ENCODE assay signal across 22 cellular contexts in genomic region chr10:99895867-99896266, GRCh38.
DNase-seq lines count a peak whose midpoint lies in the region; ATAC-seq and TF ChIP-seq lines count a peak whose summit lies in the region.
"Had no signal": no experiment of that assay in that cellular context is flagged by ENCODE, and none has a peak within 500 bp of the region (broad histone marks: within the 10 kb centered on the region; RNA-seq: fewer than 3 reads in every experiment).

No MANE protein-coding gene starts in this region.

- H3K9me3 Mint-ChIP-seq in HFFc6: no peaks in the 10 kb centered on the region
- no peaks in the 10 kb centered on the region for H3K9me3 Mint-ChIP-seq in natural killer cell
- H3K9me3 Mint-ChIP-seq: CD4-positive, alpha-beta T cell; CD8-positive, alpha-beta memory T cell; GM23338; H9 had no signal

- ATAC-seq in natural killer cell: no peak
- ATAC-seq: GM12878, GM23338, HCT116 had no signal

- TF ChIP-seq CTCF in HFFc6 (IDR thresholded peaks at IDR 0.05): no peak
- no peak for TF ChIP-seq CTCF in GM13976 (IDR thresholded peaks at IDR 0.05; ENCODE audit: borderline replicate concordance, control extremely low read depth, extremely low read depth, insufficient read depth, missing control alignments)
- TF ChIP-seq CTCF in natural killer cell (IDR thresholded peaks at IDR 0.05): no peak

- intact Hi-C loops in natural killer cell (cut with micrococcal nuclease): no loop called here

- H3K4me3 Mint-ChIP-seq in HFFc6: no peak overlapping the region
- H3K4me3 Mint-ChIP-seq in natural killer cell: no peak overlapping the region
- H3K4me3 Mint-ChIP-seq: CD14-positive monocyte; CD4-positive, alpha-beta T cell; CD8-positive, alpha-beta memory T cell; GM23338; H9 had no signal

- H3K4me1 Mint-ChIP-seq in HFFc6 (ENCODE audit: low read depth): peaks cover 9% of the 10 kb centered on the region
- H3K4me1 Mint-ChIP-seq in natural killer cell: no peaks in the 10 kb centered on the region
- H3K4me1 Mint-ChIP-seq: CD14-positive monocyte; CD8-positive, alpha-beta memory T cell; GM23338; H9 had no signal

- peaks cover 3% of the 10 kb centered on the region; the same call in 1 of the 2 replicates for H3K27me3 Mint-ChIP-seq in HFFc6 (ENCODE audit: insufficient read depth)
- H3K27me3 Mint-ChIP-seq in natural killer cell (ENCODE audit: low read depth in 2 of 2): no peaks in the 10 kb centered on the region
- H3K27me3 Mint-ChIP-seq: CD4-positive, alpha-beta T cell; CD8-positive, alpha-beta memory T cell had no signal

- DNase-seq in NCI-H1417 (lab: John Stamatoyannopoulos, UW) (peak in 2 of 3 experiments; percentile 36 to 70), NCI-H1417 treated with DMSO at 0.1 percent for 48 hours (lab: John Stamatoyannopoulos, UW) (no peak), NCI-H2227 (lab: John Stamatoyannopoulos, UW; ENCODE audit: unreplicated experiment) (peak; percentile 0), NCI-H2227 treated with DMSO at 0.1 percent for 48 hours (lab: John Stamatoyannopoulos, UW) (no peak), HFFc6 (no peak), NCI-H69 (lab: John Stamatoyannopoulos, UW) (peak; percentile 29), GM13976 (ENCODE audit: low spot score) (no peak), natural killer cell (no peak)
- DNase-seq: ACHN; AML-193; BE2C; CD4-positive, alpha-beta T cell; CD8-positive, alpha-beta memory T cell; DMS 273 treated with DMSO at 0.1 percent for 48 hours; DMS79; EL; GDM1; H9 had no signal

- in situ Hi-C loops in GM13976 (cut with MboI; ENCODE audit: low sequenced_read_pairs, unreplicated experiment): no loop called here

- H3K36me3 Mint-ChIP-seq in HFFc6 (ENCODE audit: low read depth) (peaks cover 61% of the 10 kb centered on the region), natural killer cell (peaks cover 42% of the 10 kb centered on the region)

- H3K27ac Mint-ChIP-seq in HFFc6: 0 out of 2 replicates have a peak overlapping the region, but pooled peaks have one; percentile 5
- no peak overlapping the region for H3K27ac Mint-ChIP-seq in natural killer cell
- H3K27ac Mint-ChIP-seq: CD14-positive monocyte; CD4-positive, alpha-beta T cell; GM23338; H9 had no signal

Comparison
In these comparisons a context has a peak if more than half of its experiments do, and no peak if none do; other contexts are left out.
1. DNase-seq: peak in NCI-H1417 (2 of 3), NCI-H2227 (single experiment) and NCI-H69 (single experiment); none in NCI-H1417 treated with DMSO at 0.1 percent for 48 hours (single experiment), NCI-H2227 treated with DMSO at 0.1 percent for 48 hours (single experiment), HFFc6 (single experiment), GM13976 (single experiment) and natural killer cell (single experiment).